ENCODE assay signal across 11 cellular contexts in the genomic region with DNA sequence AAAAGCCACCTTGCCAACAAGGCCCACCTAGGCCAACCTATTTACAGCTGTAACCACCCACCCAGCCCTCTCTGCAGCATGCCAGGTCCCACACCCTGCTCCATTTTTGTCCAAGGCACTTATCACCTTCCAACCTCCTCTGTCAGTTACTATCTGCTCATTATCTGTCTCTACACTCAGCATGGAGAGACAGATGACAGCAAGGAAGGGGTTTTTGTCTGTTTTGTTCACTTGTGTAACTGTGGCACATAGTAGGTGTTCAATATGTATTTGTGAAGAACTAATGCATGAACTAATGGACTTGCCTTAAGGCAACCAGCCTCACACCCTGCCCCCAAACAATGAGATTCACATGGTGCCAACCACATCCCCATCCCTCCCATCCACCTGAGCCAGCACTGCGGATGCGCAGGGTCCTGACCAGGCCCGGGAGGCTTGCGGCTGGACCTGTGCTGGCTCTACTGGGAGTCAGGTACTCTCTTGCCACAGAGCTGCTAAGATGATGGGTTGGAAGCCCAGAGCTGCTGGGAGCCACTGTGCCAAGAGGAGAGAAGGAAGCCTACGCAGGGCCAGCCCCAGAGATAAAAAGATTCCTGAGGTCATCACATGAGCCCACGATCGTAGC. TPM values are rescaled to one million over a fixed set of nuclear protein-coding genes. Genes with fewer than 3 reads are reported as not detected.
DNase-seq lines count a peak whose midpoint lies in the region; ATAC-seq and TF ChIP-seq lines count a peak whose summit lies in the region.
"Had no signal": no experiment of that assay in that cellular context is flagged by ENCODE, and none has a peak within 500 bp of the region (broad histone marks: within the 10 kb centered on the region; RNA-seq: fewer than 3 reads in every experiment).

No MANE protein-coding gene starts in this region.

- H3K4me1 Mint-ChIP-seq in activated CD8-positive, alpha-beta T cell treated with anti-CD3 and anti-CD28 coated beads for 36 hours (ENCODE audit: low read depth) = peaks cover 87% of the 10 kb centered on the region

- TF ChIP-seq CTCF in left ventricle myocardium inferior (IDR thresholded peaks at IDR 0.05; ENCODE audit: borderline replicate concordance) (no peak), right lobe of liver (IDR thresholded peaks at IDR 0.05) (no peak), A673 (conservative IDR thresholded peaks at IDR 0.05; ENCODE audit: low read depth, low read length) (no peak)
- peak; percentile 26 for TF ChIP-seq CTCF in activated CD8-positive, alpha-beta T cell treated with anti-CD3 and anti-CD28 coated beads for 36 hours (IDR thresholded peaks at IDR 0.05)

- 80% methylated on average over 3 of the region's 7 CpGs for WGBS in right lobe of liver (ENCODE audit: insufficient coverage, low coverage, low lambda C conversion rate, missing lambda C conversion rate)
- WGBS in aorta, 2 donors = 75 to 85% methylated on average over 7 of the region's 7 CpGs

- H3K36me3 ChIP-seq in left ventricle myocardium inferior (peaks cover 60% of the 10 kb centered on the region), right lobe of liver (peaks cover 0 to 53% (median 3%) of the 10 kb centered on the region in 4 donors), aorta (ENCODE audit: control insufficient read depth in 1 of 2, insufficient read depth in 2 of 2, low read length in 1 of 2) (peaks cover 6 to 11% of the 10 kb centered on the region in 2 donors), A673 (ENCODE audit: insufficient read depth, low read length, poor library complexity, severe bottlenecking) (peaks cover 56% of the 10 kb centered on the region)

- ATAC-seq in Right ventricle myocardium superior (ENCODE audit: poor library complexity) = no peak
- no peak for ATAC-seq in activated CD8-positive, alpha-beta T cell treated with anti-CD3 and anti-CD28 coated beads for 36 hours
- no peak for ATAC-seq in right lobe of liver
- ATAC-seq in aorta (ENCODE audit: low FRiP score) = no peak
- ATAC-seq in GM21381 (IDR thresholded peaks at IDR 0.05; ENCODE audit: unreplicated experiment) = no peak

- CTCF ChIA-PET in activated CD8-positive, alpha-beta T cell treated with anti-CD3 and anti-CD28 coated beads for 36 hours (lab: Charles Lee) = interaction anchor here (0.7 to 5.5 kb wide), 9 partner anchors 9 to 92 kb away, joined by 3 to 41 read pairs (median 5); no protein-coding TSS in a partner anchor
- CTCF ChIA-PET in A673 (lab: Charles Lee) = no interaction called here

- BruUV-seq in A673 (replicated peaks; lab: Mats Ljungman, UMichigan) = no TSS peak

- H3K36me3 Mint-ChIP-seq in activated CD8-positive, alpha-beta T cell treated with anti-CD3 and anti-CD28 coated beads for 36 hours (ENCODE audit: low read depth) = peaks cover 66% of the 10 kb centered on the region

- POLR2A ChIA-PET in activated CD8-positive, alpha-beta T cell treated with anti-CD3 and anti-CD28 coated beads for 36 hours (lab: Charles Lee) = interaction anchor here (0.6 to 3.4 kb wide), 5 partner anchors 17 to 95 kb away, joined by 3 to 10 read pairs (median 3); partner anchors contain the start of gene DEDD2
- POLR2A ChIA-PET in A673 (lab: Charles Lee; ENCODE audit: low non-redundant PET) = no interaction called here

- H3K27me3 ChIP-seq in left ventricle myocardium inferior (ENCODE audit: low read depth) (no peaks in the 10 kb centered on the region), right lobe of liver (no peaks in the 10 kb centered on the region), aorta (ENCODE audit: control insufficient read depth in 1 of 2, insufficient read depth in 2 of 2, low read length in 1 of 2) (no peaks in the 10 kb centered on the region), A673 (replicated peaks; ENCODE audit: insufficient read depth, low read depth, low read length, poor library complexity) (no peaks in the 10 kb centered on the region)
- H3K27me3 ChIP-seq: gastroesophageal sphincter had no signal

- intact Hi-C loops in left ventricle myocardium inferior (cut with micrococcal nuclease) (no loop called here), Right ventricle myocardium superior (cut with DNase I) (no loop called here), right lobe of liver (cut with DNase I) (no loop called here), aorta (cut with DNase I) (no loop called here), A673 (cut with micrococcal nuclease; ENCODE audit: unreplicated experiment) (no loop called here)
- intact Hi-C loops in activated CD8-positive, alpha-beta T cell treated with anti-CD3 and anti-CD28 coated beads for 36 hours (cut with micrococcal nuclease) = no loop called here

- peak overlapping the region; percentile 72 for H3K4me3 Mint-ChIP-seq in activated CD8-positive, alpha-beta T cell treated with anti-CD3 and anti-CD28 coated beads for 36 hours

- H3K4me3 ChIP-seq in left ventricle myocardium inferior = no peak overlapping the region
- H3K4me3 ChIP-seq in right lobe of liver = no peak overlapping the region
- H3K4me3 ChIP-seq in aorta (ENCODE audit: low read length in 2 of 2) = no peak overlapping the region
- H3K4me3 ChIP-seq in A673 (ENCODE audit: low read depth, low read length, poor library complexity, severe bottlenecking) = no peak overlapping the region

- H3K9me3 ChIP-seq in left ventricle myocardium inferior (replicated peaks) (no peaks in the 10 kb centered on the region), right lobe of liver (no peaks in the 10 kb centered on the region), aorta (ENCODE audit: control insufficient read depth, low read length) (no peaks in the 10 kb centered on the region), A673 (ENCODE audit: low read depth, low read length, poor library complexity, severe bottlenecking) (no peaks in the 10 kb centered on the region)
- H3K9me3 ChIP-seq: gastroesophageal sphincter had no signal

- TF ChIP-seq POLR2A in right lobe of liver (IDR thresholded peaks at IDR 0.05) = no peak

- H3K9me3 Mint-ChIP-seq in activated CD8-positive, alpha-beta T cell treated with anti-CD3 and anti-CD28 coated beads for 36 hours = no peaks in the 10 kb centered on the region

- peak overlapping the region; percentile 95 for H3K27ac Mint-ChIP-seq in activated CD8-positive, alpha-beta T cell treated with anti-CD3 and anti-CD28 coated beads for 36 hours

- H3K4me1 ChIP-seq in left ventricle myocardium inferior (peaks cover 27% of the 10 kb centered on the region), right lobe of liver (peaks cover 0 to 4% (median 0%) of the 10 kb centered on the region in 4 donors), aorta (ENCODE audit: control insufficient read depth in 1 of 2, insufficient read depth in 2 of 2, low read length in 2 of 2) (no peaks in the 10 kb centered on the region), A673 (ENCODE audit: insufficient read depth, low read length, poor library complexity, severe bottlenecking) (no peaks in the 10 kb centered on the region)

- H3K27me3 Mint-ChIP-seq in activated CD8-positive, alpha-beta T cell treated with anti-CD3 and anti-CD28 coated beads for 36 hours = no peaks in the 10 kb centered on the region

- DNase-seq in left ventricle myocardium inferior (no peak), Right ventricle myocardium superior (no peak), right lobe of liver (no peak), aorta (peak; percentile 43 to 67), A673 (ENCODE audit: low spot score) (no peak)
- DNase-seq in activated CD8-positive, alpha-beta T cell treated with anti-CD3 and anti-CD28 coated beads for 36 hours = no peak
- no peak for DNase-seq in effector CD8-positive, alpha-beta T cell (lab: John Stamatoyannopoulos, UW)
- DNase-seq: mesenchymal stem cell, NCI-H748 treated with DMSO at 0.1 percent for 48 hours had no signal

- H3K27ac ChIP-seq in left ventricle myocardium inferior (replicated peaks) (peak overlapping the region; percentile 55), right lobe of liver (peak overlapping the region in 2 of 3 donors; percentile 54 to 67), aorta (ENCODE audit: low read depth in 1 of 2, low read length in 2 of 2) (no peak overlapping the region), A673 (ENCODE audit: low read depth, low read length, poor library complexity, severe bottlenecking) (no peak overlapping the region)

RNA-seq across cellular contexts. Expression of gene DEDD2, which starts 17.2 kb away (rescaled TPM):
- total RNA-seq in left ventricle myocardium inferior (15.8 TPM), Right ventricle myocardium superior (14.8 TPM), right lobe of liver (10 to 100 TPM in 5 of 6 experiments, 1 to 10 TPM in 1; 8.1 to 18.0 (median 15.0) TPM), aorta (10 to 100 TPM; 16.4 to 19.6 TPM), A673 (2021) (32.1 and 35.2 TPM in 2 replicates)
- 10 to 100 TPM; 21.7 to 22.5 TPM for total RNA-seq in activated CD8-positive, alpha-beta T cell treated with anti-CD3 and anti-CD28 coated beads for 36 hours
- 10 to 100 TPM; 19.8 to 33.8 TPM for polyA plus RNA-seq in aorta

RNA-seq across cellular contexts. Expression of gene ZNF526, which starts 19.9 kb away (rescaled TPM):
- total RNA-seq in left ventricle myocardium inferior (5.9 TPM), Right ventricle myocardium superior (5.4 TPM), right lobe of liver (1 to 10 TPM; 1.9 to 3.9 (median 3.4) TPM), aorta (10 to 100 TPM in 1 of 2 donors, 1 to 10 TPM in 1; 8.2 to 12.3 TPM), A673 (2021) (17.4 and 21.3 TPM in 2 replicates)
- 10 to 100 TPM; 12.0 to 12.3 TPM for total RNA-seq in activated CD8-positive, alpha-beta T cell treated with anti-CD3 and anti-CD28 coated beads for 36 hours
- 1 to 10 TPM; 2.6 to 2.8 TPM for polyA plus RNA-seq in aorta

RNA-seq across cellular contexts. Expression of gene GSK3A, which starts 42.2 kb away (rescaled TPM):
- total RNA-seq in left ventricle myocardium inferior = 37.6 TPM
- total RNA-seq in Right ventricle myocardium superior = 35.6 TPM
- 10 to 100 TPM; 30.5 to 31.7 TPM for total RNA-seq in activated CD8-positive, alpha-beta T cell treated with anti-CD3 and anti-CD28 coated beads for 36 hours
- total RNA-seq in right lobe of liver = 10 to 100 TPM; 12.3 to 14.8 (median 13.5) TPM
- total RNA-seq in aorta = 10 to 100 TPM; 28.8 to 34.4 TPM
- polyA plus RNA-seq in aorta = 10 to 100 TPM; 36.1 to 40.7 TPM
- 67.8 and 70.1 TPM in 2 replicates for total RNA-seq in A673 (2021)

RNA-seq across cellular contexts. Expression of gene ERF, which starts 54.7 kb away (rescaled TPM):
- total RNA-seq in left ventricle myocardium inferior (33.5 TPM), Right ventricle myocardium superior (42.1 TPM), right lobe of liver (10 to 100 TPM; 15.4 to 35.7 (median 30.5) TPM), aorta (10 to 100 TPM; 74.9 to 99.5 TPM), A673 (2021) (149 and 164 TPM in 2 replicates)
- total RNA-seq in activated CD8-positive, alpha-beta T cell treated with anti-CD3 and anti-CD28 coated beads for 36 hours = 10 to 100 TPM; 60.0 to 69.2 TPM
- polyA plus RNA-seq in aorta = 10 to 100 TPM; 19.7 to 44.2 TPM

Comparison
In these comparisons a context has a peak if more than half of its experiments do, and no peak if none do; other contexts are left out.
1. DNase-seq: peak in aorta (2 of 2); none in left ventricle myocardium inferior (single experiment), Right ventricle myocardium superior (single experiment), activated CD8-positive, alpha-beta T cell treated with anti-CD3 and anti-CD28 coated beads for 36 hours (single experiment), right lobe of liver (0 of 3), A673 (single experiment) and effector CD8-positive, alpha-beta T cell (single experiment).
2. H3K27ac ChIP-seq: peak in left ventricle myocardium inferior (single experiment) and right lobe of liver (2 of 3); none in aorta (0 of 2) and A673 (single experiment).